ENCODE assay signal across 1 cellular context in genomic region chr7:113742946-113743431, GRCh38.
TF ChIP-seq lines count a peak whose summit lies in the region.
"Not testable (repeated sequence)": the region's sequence is repeated elsewhere in the genome, so short reads cannot be mapped to it uniquely, and the experiment has no call there.

No MANE protein-coding gene starts in this region.

TF ChIP-seq in K562, 482 proteins besides CTCF, POLR2A, EP300 and RAD21:
- TF ChIP-seq SMAD4 (CRISPR knock-in tag; conservative IDR thresholded peaks at IDR 0.05) (peak; percentile 72; the same call in 1 of the 2 replicates), TARDBP (IDR thresholded peaks at IDR 0.05) (0 out of 2 replicates have a peak, but pooled peaks have one; percentile 46), ID3 (tag; IDR thresholded peaks at IDR 0.05) (0 out of 2 replicates have a peak, but pooled peaks have one; percentile 22), FOXA3 (CRISPR knock-in tag; conservative IDR thresholded peaks at IDR 0.05 in 1 of 2, IDR thresholded peaks at IDR 0.05 in 1 of 2) (peak; percentile 91 to 97), SIN3B (IDR thresholded peaks at IDR 0.05; ENCODE audit: low read depth) (0 out of 2 replicates have a peak, but pooled peaks have one; percentile 9), NFIC (IDR thresholded peaks at IDR 0.05) (0 out of 2 replicates have a peak, but pooled peaks have one; percentile 5), PHF8 (IDR thresholded peaks at IDR 0.05; ENCODE audit: borderline replicate concordance, low read length) (peak; percentile 48; the same call in 1 of the 2 replicates), LCOR (CRISPR knock-in tag; IDR thresholded peaks at IDR 0.05) (peak; percentile 64; the same call in 1 of the 2 replicates), TEAD1 (CRISPR knock-in tag; IDR thresholded peaks at IDR 0.05) (peak in 1 of 2 experiments; percentile 43; a peak in 1 of 4 replicates), KDM5B (IDR thresholded peaks at IDR 0.05; ENCODE audit: insufficient replicate concordance, low read depth, low read length) (peak; percentile 41), EHMT2 (IDR thresholded peaks at IDR 0.05) (0 out of 2 replicates have a peak, but pooled peaks have one; percentile 22), CBFB (CRISPR knock-in tag; IDR thresholded peaks at IDR 0.05) (peak; percentile 82; the same call in 1 of the 2 replicates), ZFX (CRISPR knock-in tag; IDR thresholded peaks at IDR 0.05) (peak; percentile 43; the same call in 1 of the 2 replicates), RBFOX2 (IDR thresholded peaks at IDR 0.05; ENCODE audit: low read depth, low read length) (peak; percentile 64), MAZ (CRISPR knock-in tag; conservative IDR thresholded peaks at IDR 0.05 in 1 of 2, IDR thresholded peaks at IDR 0.05 in 1 of 2) (peak; percentile 40 to 75; a peak in 2 of 4 replicates), NCOR1 (IDR thresholded peaks at IDR 0.05) (peak; percentile 14; the same call in 1 of the 2 replicates), TAF7 (tag; IDR thresholded peaks at IDR 0.05) (peak; percentile 59; the same call in 1 of the 2 replicates), SMARCE1 (IDR thresholded peaks at IDR 0.05) (peak; percentile 41; the same call in 1 of the 2 replicates), SUPT5H (IDR thresholded peaks at IDR 0.05) (peak; percentile 38; the same call in 1 of the 2 replicates), EGR1 (conservative IDR thresholded peaks at IDR 0.05) (peak; percentile 73), YY1 (IDR thresholded peaks at IDR 0.05; ENCODE audit: borderline replicate concordance in 1 of 3, control insufficient read depth in 1 of 3, extremely low read depth in 1 of 3, insufficient read depth in 3 of 3, insufficient read length in 1 of 3, insufficient replicate concordance in 2 of 3, low read depth in 1 of 3, low read length in 2 of 3) (peak in 1 of 3 experiments; percentile 81), CREB1 (CRISPR knock-in tag; IDR thresholded peaks at IDR 0.05) (0 out of 2 replicates have a peak, but pooled peaks have one; percentile 11), NR2C2 (CRISPR knock-in tag; IDR thresholded peaks at IDR 0.05) (peak; percentile 53; the same call in 1 of the 2 replicates), NR2C2 (tag; IDR thresholded peaks at IDR 0.05) (peak; percentile 58; the same call in 1 of the 2 replicates), ZNF511 (CRISPR knock-in tag; IDR thresholded peaks at IDR 0.05) (peak; percentile 76), POLR2G (IDR thresholded peaks at IDR 0.05; ENCODE audit: low read depth, low read length) (peak; percentile 69), TFAP4 (CRISPR knock-in tag; IDR thresholded peaks at IDR 0.05; ENCODE audit: borderline replicate concordance) (peak; percentile 65; the same call in 1 of the 2 replicates), GTF2A2 (tag; IDR thresholded peaks at IDR 0.05) (0 out of 2 replicates have a peak, but pooled peaks have one; percentile 49), ELF1 (tag; IDR thresholded peaks at IDR 0.05) (peak; percentile 59), CXXC5 (CRISPR knock-in tag; IDR thresholded peaks at IDR 0.05) (peak; percentile 79), NRF1 (conservative IDR thresholded peaks at IDR 0.05 in 1 of 2, IDR thresholded peaks at IDR 0.05 in 1 of 2) (peak; percentile 54 to 66; a peak in 3 of 4 replicates), MNT (conservative IDR thresholded peaks at IDR 0.05) (0 out of 4 replicates have a peak, but pooled peaks of 1 of the 2 experiments have one; percentile 29), GABPB1 (CRISPR knock-in tag; IDR thresholded peaks at IDR 0.05) (peak; percentile 41; the same call in 1 of the 2 replicates), L3MBTL2 (IDR thresholded peaks at IDR 0.05) (0 out of 2 replicates have a peak, but pooled peaks have one; percentile 30), ZBTB17 (CRISPR knock-in tag; IDR thresholded peaks at IDR 0.05) (peak; percentile 68), ETV5 (CRISPR knock-in tag; IDR thresholded peaks at IDR 0.05; ENCODE audit: low read depth) (peak; percentile 87), MAX (CRISPR knock-in tag; IDR thresholded peaks at IDR 0.05) (peak; percentile 38; the same call in 1 of the 2 replicates), GABPA (tag; conservative IDR thresholded peaks at IDR 0.05; ENCODE audit: low read depth) (peak; percentile 46), TEAD4 (IDR thresholded peaks at IDR 0.05; ENCODE audit: low read length) (peak; percentile 17; the same call in 1 of the 2 replicates), NFRKB (IDR thresholded peaks at IDR 0.05; ENCODE audit: low read depth) (peak; percentile 84; the same call in 1 of the 2 replicates), ARID1B (IDR thresholded peaks at IDR 0.05) (peak; percentile 29; the same call in 1 of the 2 replicates), GTF2E2 (tag; IDR thresholded peaks at IDR 0.05) (peak; percentile 80; the same call in 1 of the 2 replicates), MGA (IDR thresholded peaks at IDR 0.05) (peak; percentile 66), EP400 (IDR thresholded peaks at IDR 0.05) (peak; percentile 56)
- not testable (repeated sequence) for TF ChIP-seq ID3 (CRISPR knock-in tag; IDR thresholded peaks at IDR 0.05); CREB1 (IDR thresholded peaks at IDR 0.05); TEAD4 (CRISPR knock-in tag; IDR thresholded peaks at IDR 0.05; ENCODE audit: borderline replicate concordance)
